In genomic region chr22:19871845-19872778, GRCh38 we compare ENCODE assay signal across 18 cellular contexts. TPM values are rescaled to one million over a fixed set of nuclear protein-coding genes. Genes with fewer than 3 reads are reported as not detected.
A peak's percentile ranks its signal among the peaks of the same experiment; 100 is the strongest.
DNase-seq lines count a peak whose midpoint lies in the region; ATAC-seq, FAIRE-seq and TF ChIP-seq lines count a peak whose summit lies in the region.
"Had no signal": no experiment of that assay in that cellular context is flagged by ENCODE, and none has a peak within 500 bp of the region (broad histone marks: within the 10 kb centered on the region; RNA-seq: fewer than 3 reads in every experiment).

No MANE protein-coding gene starts in this region.

- peaks cover 13% of the 10 kb centered on the region for H3K4me1 Mint-ChIP-seq in activated naive CD4-positive, alpha-beta T cell treated with anti-CD3 and anti-CD28 coated beads for 36 hours (ENCODE audit: low read depth)

- H3K4me3 ChIP-seq in Panc1 (ENCODE audit: low read depth in 2 of 2, low read length in 2 of 2) (no peak overlapping the region), thyroid gland (replicated peaks in 1 of 3) (no peak overlapping the region), foreskin fibroblast (ENCODE audit: low read depth in 1 of 2, low read length in 2 of 2) (no peak overlapping the region)
- H3K4me3 ChIP-seq: body of pancreas, HAP-1, PC-9, skin epidermis had no signal

- no peaks in the 10 kb centered on the region for H3K27me3 Mint-ChIP-seq in activated naive CD4-positive, alpha-beta T cell treated with anti-CD3 and anti-CD28 coated beads for 36 hours (ENCODE audit: low read depth)

- no TSS peak for BruUV-seq in Panc1 (replicated peaks; lab: Mats Ljungman, UMichigan)

- no peak overlapping the region for H3K27ac Mint-ChIP-seq in activated naive CD4-positive, alpha-beta T cell treated with anti-CD3 and anti-CD28 coated beads for 36 hours
- H3K27ac Mint-ChIP-seq: WTC11 had no signal

- 94 to 100% methylated on average over 4 to 11 of the region's 16 CpGs for WGBS in thyroid gland, 2 donors

- ATAC-seq in Panc1 (no peak), left lobe of liver (peak; percentile 3)

- peak; percentile 3 for DNase-seq in activated naive CD4-positive, alpha-beta T cell treated with anti-CD3 and anti-CD28 coated beads for 36 hours
- no peak for DNase-seq in activated naive CD4-positive, alpha-beta T cell treated with Interleukin-2 at 50 U/mL for 16 hours
- DNase-seq in Panc1 (ENCODE audit: low read depth, low spot score) (no peak), left lobe of liver (ENCODE audit: low spot score) (peak; percentile 38), thyroid gland (peak; percentile 1), RCC 7860 (ENCODE audit: low spot score) (no peak), AG08396 (ENCODE audit: low spot score) (no peak), foreskin fibroblast (no peak)
- DNase-seq: KG1, mammary epithelial cell, NCI-H1417 treated with DMSO at 0.1 percent for 48 hours, NCI-H524, PC-9, SW 1271 had no signal

- H3K4me3 Mint-ChIP-seq in activated naive CD4-positive, alpha-beta T cell treated with anti-CD3 and anti-CD28 coated beads for 36 hours, result no peak overlapping the region
- H3K4me3 Mint-ChIP-seq: WTC11 had no signal

- in situ Hi-C loops in Panc1 (cut with HindIII; ENCODE audit: low pct_unique_long_range_greater_than_20kb, low sequenced_read_pairs), result no loop called here

- H3K36me3 Mint-ChIP-seq in activated naive CD4-positive, alpha-beta T cell treated with anti-CD3 and anti-CD28 coated beads for 36 hours (ENCODE audit: low read depth), result no peaks in the 10 kb centered on the region
- H3K36me3 Mint-ChIP-seq: WTC11 had no signal

- no peaks in the 10 kb centered on the region for H3K9me3 ChIP-seq in Panc1 (ENCODE audit: control insufficient read depth, insufficient read depth, low read depth, low read length)
- no peaks in the 10 kb centered on the region for H3K9me3 ChIP-seq in thyroid gland
- H3K9me3 ChIP-seq: body of pancreas, HAP-1 had no signal

- intact Hi-C loops in activated naive CD4-positive, alpha-beta T cell treated with anti-CD3 and anti-CD28 coated beads for 36 hours (cut with micrococcal nuclease), result no loop called here
- intact Hi-C loops in Panc1 (cut with micrococcal nuclease; ENCODE audit: unreplicated experiment) (no loop called here), thyroid gland (cut with DNase I) (no loop called here)

- CTCF ChIA-PET in activated naive CD4-positive, alpha-beta T cell treated with anti-CD3 and anti-CD28 coated beads for 36 hours (lab: Charles Lee), result no interaction called here
- CTCF ChIA-PET in Panc1 (lab: Charles Lee), result no interaction called here

- H3K27ac ChIP-seq in Panc1 (ENCODE audit: low read length), result peak overlapping the region; percentile 54; the same call in 1 of the 2 replicates
- no peak overlapping the region for H3K27ac ChIP-seq in thyroid gland
- H3K27ac ChIP-seq: PC-9, skin epidermis had no signal

- no peaks in the 10 kb centered on the region for H3K27me3 ChIP-seq in Panc1 (ENCODE audit: control insufficient read depth, insufficient read depth, low read length)
- no peaks in the 10 kb centered on the region for H3K27me3 ChIP-seq in thyroid gland
- H3K27me3 ChIP-seq: body of pancreas had no signal

- POLR2A ChIA-PET in Panc1 (lab: Charles Lee), result no interaction called here

- H3K4me1 ChIP-seq in Panc1 (ENCODE audit: control insufficient read depth, insufficient read depth, low read length), result peaks cover 44% of the 10 kb centered on the region
- H3K4me1 ChIP-seq in thyroid gland, result peaks cover 25 to 27% of the 10 kb centered on the region in 2 donors
- H3K4me1 ChIP-seq: HAP-1 had no signal

- H3K9me3 Mint-ChIP-seq in activated naive CD4-positive, alpha-beta T cell treated with anti-CD3 and anti-CD28 coated beads for 36 hours, result no peaks in the 10 kb centered on the region
- H3K9me3 Mint-ChIP-seq: WTC11 had no signal

- TF ChIP-seq POLR2A in thyroid gland (IDR thresholded peaks at IDR 0.05), result no peak

- TF ChIP-seq CTCF in Panc1 (IDR thresholded peaks at IDR 0.05) (no peak), thyroid gland (IDR thresholded peaks at IDR 0.05) (no peak), foreskin fibroblast (IDR thresholded peaks at IDR 0.05; ENCODE audit: low read depth, low read length) (no peak)

- H3K36me3 ChIP-seq in Panc1 (ENCODE audit: control insufficient read depth, insufficient read depth, low read length) (no peaks in the 10 kb centered on the region), thyroid gland (no peaks in the 10 kb centered on the region)
- H3K36me3 ChIP-seq: HAP-1 had no signal

- no peak for FAIRE-seq in RCC 7860 (lab: Jason Lieb, UNC)

RNA-seq across cellular contexts. Expression of gene GNB1L, which starts 17.4 kb away (rescaled TPM):
- total RNA-seq in activated naive CD4-positive, alpha-beta T cell treated with anti-CD3 and anti-CD28 coated beads for 36 hours, result 1 to 10 TPM; 8.8 to 9.8 TPM
- total RNA-seq in Panc1 (2021; ENCODE audit: unreplicated experiment) (12.2 TPM), left lobe of liver (4.3 TPM), thyroid gland (1 to 10 TPM; 1.8 to 5.1 (median 4.5) TPM)
- polyA plus RNA-seq in Panc1 (2012; ENCODE audit: insufficient read length), result 10.2 TPM

RNA-seq across cellular contexts. Expression of gene RTL10, which starts 17.4 kb away (rescaled TPM):
- total RNA-seq in activated naive CD4-positive, alpha-beta T cell treated with anti-CD3 and anti-CD28 coated beads for 36 hours, result 10 to 100 TPM; 10.9 to 11.9 TPM
- total RNA-seq in Panc1 (2021; ENCODE audit: unreplicated experiment) (26.7 TPM), left lobe of liver (9.4 TPM), thyroid gland (10 to 100 TPM; 18.1 to 26.4 (median 23.7) TPM)
- polyA plus RNA-seq in Panc1 (2012; ENCODE audit: insufficient read length), result 22.5 TPM

Comparison
In these comparisons a context has a peak if more than half of its experiments do, and no peak if none do; other contexts are left out.
1. DNase-seq: peak in activated naive CD4-positive, alpha-beta T cell treated with anti-CD3 and anti-CD28 coated beads for 36 hours (single experiment), left lobe of liver (single experiment) and thyroid gland (2 of 2); none in activated naive CD4-positive, alpha-beta T cell treated with Interleukin-2 at 50 U/mL for 16 hours (single experiment), Panc1 (single experiment), RCC 7860 (single experiment), AG08396 (single experiment) and foreskin fibroblast (0 of 2).